Comparison of ENCODE assay signal across 19 cellular contexts in the genomic region with DNA sequence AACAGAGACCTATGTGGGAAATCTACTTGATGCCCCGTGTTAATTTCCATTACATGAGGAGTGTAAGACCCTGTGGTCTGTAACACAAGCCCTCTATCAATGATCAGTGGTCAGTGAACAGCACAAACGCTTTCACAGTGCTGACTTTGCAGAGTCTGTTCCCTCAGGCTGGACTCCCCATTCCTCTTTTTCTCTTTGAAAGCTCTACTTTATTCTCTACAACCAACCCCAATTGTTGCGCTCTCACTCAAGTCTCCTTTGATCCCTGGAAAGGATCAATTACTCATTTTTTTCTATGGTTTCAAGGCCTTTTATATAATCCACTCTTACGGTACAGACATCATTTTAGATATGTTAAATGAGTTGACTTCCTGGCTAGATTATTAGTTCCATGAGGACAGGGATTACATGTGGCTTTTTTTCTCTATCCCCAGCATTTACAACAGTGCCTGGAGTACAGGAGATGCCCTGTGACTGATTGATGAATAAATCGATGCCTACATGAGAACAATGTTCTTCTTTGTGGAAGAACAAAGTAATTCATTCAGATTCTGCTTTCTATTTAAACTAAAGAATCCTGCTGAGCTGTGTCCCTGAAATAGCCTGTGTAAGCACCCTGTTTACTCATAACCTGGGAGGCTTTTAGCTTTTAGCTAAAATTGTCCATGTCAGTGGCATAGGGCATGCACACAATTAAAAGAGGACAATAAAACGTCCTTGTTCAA.
DNase-seq lines count a peak whose midpoint lies in the region; ATAC-seq and TF ChIP-seq lines count a peak whose summit lies in the region.
"Had no signal": no experiment of that assay in that cellular context is flagged by ENCODE, and none has a peak within 500 bp of the region (broad histone marks: within the 10 kb centered on the region; RNA-seq: fewer than 3 reads in every experiment).

No MANE protein-coding gene starts in this region.

- H3K9me3 Mint-ChIP-seq in activated T-cell treated with anti-CD3 and anti-CD28 coated beads, Interleukin-2, amount 50 U/mL, for 4 hours, result peaks cover 11% of the 10 kb centered on the region
- H3K9me3 Mint-ChIP-seq: H9; T-helper 1 cell treated with Interleukin-12 subunit alpha and Interleukin-12 subunit beta and Interleukin-4 antibody, amounts not matched to agents 30 μg/mL and 1 μg/mL, for 36 hours had no signal

- no peaks in the 10 kb centered on the region for H3K36me3 Mint-ChIP-seq in activated T-cell treated with anti-CD3 and anti-CD28 coated beads, Interleukin-2, amount 50 U/mL, for 4 hours (ENCODE audit: insufficient read depth)

- TF ChIP-seq CTCF in HEK293 (tag by site-specific recombination; IDR thresholded peaks at IDR 0.05) (no peak), parathyroid adenoma (IDR thresholded peaks at IDR 0.05) (no peak)

- no peak overlapping the region for H3K9ac ChIP-seq in parathyroid adenoma

- H3K4me1 ChIP-seq in HEK293 (ENCODE audit: control insufficient read depth, insufficient read depth, low read length), result peaks cover 8% of the 10 kb centered on the region
- peaks cover 5% of the 10 kb centered on the region for H3K4me1 ChIP-seq in ectodermal cell (ENCODE audit: control insufficient read depth, insufficient read depth, low read length)
- H3K4me1 ChIP-seq in parathyroid adenoma, result peaks cover 15% of the 10 kb centered on the region
- H3K4me1 ChIP-seq: gastrocnemius medialis, left lung had no signal

- POLR2A ChIA-PET in HEK293 (lab: Yijun Ruan, JAX), result interaction anchor here (1.3 kb wide), 1 partner anchor 18 kb away, joined by 4 read pairs; no protein-coding TSS in a partner anchor

- no peaks in the 10 kb centered on the region for H3K27me3 Mint-ChIP-seq in activated T-cell treated with anti-CD3 and anti-CD28 coated beads, Interleukin-2, amount 50 U/mL, for 4 hours (ENCODE audit: low read depth)

- H2AFZ ChIP-seq in parathyroid adenoma, result peak overlapping the region; percentile 18

- CTCF ChIA-PET in HEK293 (lab: Yijun Ruan, JAX), result interaction anchor here (0.7 kb wide), 1 partner anchor 637 kb away, joined by 3 read pairs; no protein-coding TSS in a partner anchor

- H3K4me3 ChIP-seq in HEK293 (ENCODE audit: low read depth, low read length) (no peak overlapping the region), ectodermal cell (ENCODE audit: insufficient read depth, low read depth, low read length) (no peak overlapping the region), parathyroid adenoma (ENCODE audit: low read depth, low read length) (no peak overlapping the region)
- H3K4me3 ChIP-seq: gastrocnemius medialis, left lung had no signal

- no peaks in the 10 kb centered on the region for H3K4me1 Mint-ChIP-seq in activated T-cell treated with anti-CD3 and anti-CD28 coated beads, Interleukin-2, amount 50 U/mL, for 4 hours (ENCODE audit: low read depth)

- H3K79me2 ChIP-seq in parathyroid adenoma, result no peaks in the 10 kb centered on the region

- H3K27me3 ChIP-seq in ectodermal cell (ENCODE audit: control insufficient read depth, insufficient read depth, low read length, poor library complexity, severe bottlenecking), result no peaks in the 10 kb centered on the region
- no peaks in the 10 kb centered on the region for H3K27me3 ChIP-seq in parathyroid adenoma (ENCODE audit: control insufficient read depth, insufficient read depth, low read length)
- H3K27me3 ChIP-seq: gastrocnemius medialis, left lung had no signal

- H3K4me2 ChIP-seq in parathyroid adenoma (ENCODE audit: low read length), result no peak overlapping the region

- peak; percentile 76 for DNase-seq in NCI-H345 (lab: John Stamatoyannopoulos, UW)
- DNase-seq in DMS53 (lab: John Stamatoyannopoulos, UW), result no peak
- no peak for DNase-seq in activated T-cell treated with anti-CD3 and anti-CD28 coated beads, Interleukin-2, amount 50 U/mL, for 4 hours
- no peak for DNase-seq in NCI-H1930 (lab: John Stamatoyannopoulos, UW)
- DNase-seq: activated CD4-positive, alpha-beta T cell treated with anti-CD3 and anti-CD28 coated beads, Interleukin-2, amount 50 U/mL, for 48 hours; activated naive CD4-positive, alpha-beta T cell treated with anti-CD3 and anti-CD28 coated beads, Interleukin-2, amount 50 U/mL, for 16 hours; COR-L47; gastrocnemius medialis; H9; left lung; NCI-H1436; SIG-M5; stimulated activated CD4-positive, alpha-beta T cell treated with anti-CD3 and anti-CD28 coated beads, Interleukin-2, amount 100 ng/mL, for 24 hours had no signal

- ATAC-seq in activated T-cell treated with anti-CD3 and anti-CD28 coated beads, Interleukin-2, amount 50 U/mL, for 4 hours, result no peak
- no peak for ATAC-seq in GM19395 (IDR thresholded peaks at IDR 0.05; ENCODE audit: unreplicated experiment)
- ATAC-seq: gastrocnemius medialis, left lung had no signal

- WGBS in ectodermal cell, 2 experiments, result 79 to 84% methylated on average over 5 to 6 of the region's 6 CpGs

- no peak overlapping the region for H3K27ac ChIP-seq in HEK293 (ENCODE audit: extremely low read depth, low read depth, low read length)
- H3K27ac ChIP-seq in ectodermal cell (ENCODE audit: insufficient read depth, low read depth, low read length, poor library complexity, severe bottlenecking), result peak overlapping the region; percentile 70
- H3K27ac ChIP-seq in parathyroid adenoma, result peak overlapping the region; percentile 26
- H3K27ac ChIP-seq: gastrocnemius medialis, left lung, VCaP had no signal

- H3K9me3 ChIP-seq in HEK293 (ENCODE audit: control insufficient read depth, insufficient read depth, low read depth, low read length) (no peaks in the 10 kb centered on the region), ectodermal cell (ENCODE audit: control insufficient read depth, low read length) (no peaks in the 10 kb centered on the region), parathyroid adenoma (ENCODE audit: control insufficient read depth, low read length) (no peaks in the 10 kb centered on the region)
- H3K9me3 ChIP-seq: gastrocnemius medialis, left lung had no signal

- H3K36me3 ChIP-seq in HEK293 (ENCODE audit: control insufficient read depth in 2 of 2, insufficient read depth in 1 of 2, low read length in 2 of 2) (no peaks in the 10 kb centered on the region), ectodermal cell (ENCODE audit: control insufficient read depth, insufficient read depth, low read length) (no peaks in the 10 kb centered on the region), parathyroid adenoma (ENCODE audit: control insufficient read depth, insufficient read depth, low read length) (no peaks in the 10 kb centered on the region)
- H3K36me3 ChIP-seq: gastrocnemius medialis, left lung had no signal

- H3K4me3 Mint-ChIP-seq in activated T-cell treated with anti-CD3 and anti-CD28 coated beads, Interleukin-2, amount 50 U/mL, for 4 hours, result no peak overlapping the region
- H3K4me3 Mint-ChIP-seq: H9; T-helper 1 cell treated with Interleukin-12 subunit alpha and Interleukin-12 subunit beta and Interleukin-4 antibody, amounts not matched to agents 30 μg/mL and 1 μg/mL, for 36 hours had no signal

TF ChIP-seq in HEK293, 187 proteins besides CTCF, POLR2A, EP300 and RAD21:
- TF ChIP-seq ZBTB7A (tag by site-specific recombination; IDR thresholded peaks at IDR 0.05; ENCODE audit: low read depth) (no peak), TRIM28 (IDR thresholded peaks at IDR 0.05; ENCODE audit: borderline replicate concordance, low read length) (peak; percentile 73; the same call in 1 of the 2 replicates), MZF1 (tag by site-specific recombination; IDR thresholded peaks at IDR 0.05; ENCODE audit: borderline replicate concordance) (peak; percentile 9; the same call in 1 of the 2 replicates), SP7 (tag by site-specific recombination; IDR thresholded peaks at IDR 0.05) (0 out of 2 replicates have a peak, but pooled peaks have one; percentile 0), ZNF660 (tag by site-specific recombination; IDR thresholded peaks at IDR 0.05) (no peak), ZBTB20 (tag by site-specific recombination; IDR thresholded peaks at IDR 0.05) (no peak), ZNF366 (tag by site-specific recombination; conservative IDR thresholded peaks at IDR 0.05) (0 out of 2 replicates have a peak, but pooled peaks have one; percentile 1), ZFHX2 (tag by site-specific recombination; conservative IDR thresholded peaks at IDR 0.05) (no peak), KLF16 (tag by site-specific recombination; IDR thresholded peaks at IDR 0.05) (no peak), OSR2 (tag by site-specific recombination; IDR thresholded peaks at IDR 0.05) (no peak), ZNF394 (tag by site-specific recombination; IDR thresholded peaks at IDR 0.05; ENCODE audit: borderline replicate concordance) (no peak)
- TF ChIP-seq, protein P1, sequence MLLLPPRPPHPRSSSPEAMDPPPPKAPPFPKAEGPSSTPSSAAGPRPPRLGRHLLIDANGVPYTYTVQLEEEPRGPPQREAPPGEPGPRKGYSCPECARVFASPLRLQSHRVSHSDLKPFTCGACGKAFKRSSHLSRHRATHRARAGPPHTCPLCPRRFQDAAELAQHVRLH (tag by site-specific recombination; IDR thresholded peaks at IDR 0.05), result no peak
TF ChIP-seq in HEK293: peak in this region for 4.
